1 cellular context compared by ENCODE assay signal in genomic region chr3:149380220-149380619, GRCh38. TPM values are rescaled to one million over a fixed set of nuclear protein-coding genes. Genes with fewer than 3 reads are reported as not detected.
"Had no signal": no experiment of that assay in that cellular context is flagged by ENCODE, and none has a peak within 500 bp of the region (broad histone marks: within the 10 kb centered on the region; RNA-seq: fewer than 3 reads in every experiment).

No MANE protein-coding gene starts in this region.

RNA-seq across cellular contexts. Expression of gene TM4SF18, which starts 46.8 kb away (rescaled TPM):
- total RNA-seq: GM23248 had no signal
- polyA plus RNA-seq: GM23248 had no signal
